In genomic region chr11:118625036-118625690, GRCh38 we compare ENCODE assay signal across 1 cellular context.
A peak's percentile ranks its signal among the peaks of the same experiment; 100 is the strongest.
TF ChIP-seq lines count a peak whose summit lies in the region.

No MANE protein-coding gene starts in this region.

TF ChIP-seq in HEK293, 187 proteins besides CTCF, POLR2A, EP300 and RAD21:
- TF ChIP-seq HIC1 (tag by site-specific recombination; IDR thresholded peaks at IDR 0.05) (0 out of 2 replicates have a peak, but pooled peaks have one; percentile 48), ZNF274 (IDR thresholded peaks at IDR 0.05; ENCODE audit: low read length) (no peak), ZNF274 (tag by site-specific recombination; IDR thresholded peaks at IDR 0.05; ENCODE audit: borderline replicate concordance) (no peak)
